In genomic region chrX:8183281-8183680, GRCh38 we compare ENCODE assay signal across 18 cellular contexts. TPM values are rescaled to one million over a fixed set of nuclear protein-coding genes. Genes with fewer than 3 reads are reported as not detected.
DNase-seq lines count a peak whose midpoint lies in the region; TF ChIP-seq lines count a peak whose summit lies in the region.
"Had no signal": no experiment of that assay in that cellular context is flagged by ENCODE, and none has a peak within 500 bp of the region (broad histone marks: within the 10 kb centered on the region; RNA-seq: fewer than 3 reads in every experiment).

No MANE protein-coding gene starts in this region.

- DNase-seq in H4 (ENCODE audit: low spot score) (peak; percentile 27), astrocyte of the cerebellum (ENCODE audit: low read depth) (peak; percentile 76), choroid plexus epithelial cell (ENCODE audit: low read depth) (peak; percentile 4), anterior cingulate cortex (lab: John Stamatoyannopoulos, UW) (no peak), iPS-NIHi7 (ENCODE audit: extremely low spot score) (no peak), AG20443 (ENCODE audit: low spot score) (no peak)
- DNase-seq: Caco-2; CD4-positive, CD25-positive, alpha-beta regulatory T cell; CD8-positive, alpha-beta T cell; DMS153; DND-41; GM23248; H9 had no signal

- TF ChIP-seq CTCF in astrocyte of the cerebellum (IDR thresholded peaks at IDR 0.05; ENCODE audit: low read depth, low read length, missing control alignments) = no peak
- no peak for TF ChIP-seq CTCF in choroid plexus epithelial cell (conservative IDR thresholded peaks at IDR 0.05; ENCODE audit: low read depth, low read length)

- in situ Hi-C loops in astrocyte of the cerebellum (cut with HindIII; ENCODE audit: low sequenced_read_pairs) = no loop called here

- H3K4me3 ChIP-seq in astrocyte of the cerebellum (ENCODE audit: low read depth, low read length) (no peak overlapping the region), choroid plexus epithelial cell (ENCODE audit: low read depth, low read length) (no peak overlapping the region)
- H3K4me3 ChIP-seq: BLaER1, GM23248 had no signal

RNA-seq across cellular contexts. Expression of gene VCX2, which starts 12.2 kb away (rescaled TPM):
- total RNA-seq in H4 (2014; rRNA removed; shearing (Covaris generic)) = 0.29 and 3.2 TPM in 2 replicates
- total RNA-seq: A172; A673; B cell; Caco-2; CD4-positive, CD25-positive, alpha-beta regulatory T cell; CD8-positive, alpha-beta T cell; GM23248; H1; H9 had no signal

Comparison
In these comparisons a context has a peak if more than half of its experiments do, and no peak if none do; other contexts are left out.
1. DNase-seq: peak in H4 (single experiment), astrocyte of the cerebellum (single experiment) and choroid plexus epithelial cell (single experiment); none in anterior cingulate cortex (0 of 58), iPS-NIHi7 (single experiment) and AG20443 (single experiment).